8 cellular contexts compared by ENCODE assay signal in genomic region chrX:147485207-147485606, GRCh38.
"Had no signal": no experiment of that assay in that cellular context is flagged by ENCODE, and none has a peak within 500 bp of the region (broad histone marks: within the 10 kb centered on the region; RNA-seq: fewer than 3 reads in every experiment).

No MANE protein-coding gene starts in this region.

- H3K27ac ChIP-seq: HL-60, KMS-11 had no signal

- H3K36me3 Mint-ChIP-seq: IgD-negative memory B cell had no signal

- H3K9ac ChIP-seq: KMS-11 had no signal

- H3K4me3 ChIP-seq: K562 had no signal

- ATAC-seq: HepG2, K562 had no signal

- H3K4me1 Mint-ChIP-seq: IgD-negative memory B cell had no signal

- DNase-seq: IMR-90, KBM-7, KG1 had no signal

- H3K27ac Mint-ChIP-seq: IgD-negative memory B cell had no signal

- H3K4me3 Mint-ChIP-seq: IgD-negative memory B cell had no signal

- H3K27me3 Mint-ChIP-seq: IgD-negative memory B cell had no signal

- H3K4me2 ChIP-seq: KMS-11 had no signal
